ENCODE assay signal across 17 cellular contexts in the genomic region with DNA sequence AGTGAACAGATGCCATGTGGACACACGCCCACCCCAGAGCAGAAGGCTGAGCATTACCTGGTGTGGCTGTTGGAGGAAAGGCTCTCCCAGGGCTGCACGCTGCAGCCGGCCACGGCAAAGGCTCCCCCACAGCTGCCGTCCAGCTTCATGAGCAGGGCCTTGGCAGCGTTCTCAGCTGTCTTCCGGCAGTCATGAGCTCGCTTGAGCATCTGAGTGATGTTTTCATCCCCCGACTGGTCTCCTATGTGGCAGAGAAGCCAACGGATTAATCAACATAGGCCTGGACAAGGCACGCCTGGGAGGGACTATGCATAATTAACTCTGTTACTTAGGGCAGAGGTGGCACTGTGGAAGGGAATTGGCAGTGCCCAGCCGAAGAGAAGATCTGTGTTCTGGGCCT.
DNase-seq lines count a peak whose midpoint lies in the region; ATAC-seq lines count a peak whose summit lies in the region.
"Had no signal": no experiment of that assay in that cellular context is flagged by ENCODE, and none has a peak within 500 bp of the region (broad histone marks: within the 10 kb centered on the region; RNA-seq: fewer than 3 reads in every experiment).

No MANE protein-coding gene starts in this region.

- peaks cover 0 to 19% (median 0%) of the 10 kb centered on the region in 11 experiments; a peak in 4 of 22 replicates for H3K9me3 ChIP-seq in BLaER1 treated with 17β-estradiol and CSF1 and Interleukin-3, amounts not matched to agents 10 nM and 100 nM (replicated peaks in 1 of 11)
- H3K9me3 ChIP-seq: Peyer's patch, SK-N-SH had no signal

- intact Hi-C loops in sciatic nerve (cut with DNase I) = no loop called here

- no peak overlapping the region for H3K4me3 ChIP-seq in BLaER1 treated with 17β-estradiol and CSF1 and Interleukin-3, amounts not matched to agents 10 nM and 100 nM
- H3K4me3 ChIP-seq: Peyer's patch had no signal

- H3K36me3 ChIP-seq in BLaER1 treated with 17β-estradiol and CSF1 and Interleukin-3, amounts not matched to agents 10 nM and 100 nM = no peaks in the 10 kb centered on the region
- H3K36me3 ChIP-seq: Peyer's patch had no signal

- no peaks in the 10 kb centered on the region for H4K20me1 ChIP-seq in BLaER1 treated with 17β-estradiol and CSF1 and Interleukin-3, amounts not matched to agents 10 nM and 100 nM

- no peak overlapping the region for H3K9ac ChIP-seq in BLaER1 treated with 17β-estradiol and CSF1 and Interleukin-3, amounts not matched to agents 10 nM and 100 nM
- H3K9ac ChIP-seq: SK-N-SH had no signal

- ATAC-seq in sciatic nerve (no peak), HG03439 (IDR thresholded peaks at IDR 0.05; ENCODE audit: unreplicated experiment) (no peak), GM19351 (IDR thresholded peaks at IDR 0.05; ENCODE audit: unreplicated experiment) (no peak)

- no peak overlapping the region for H3K27ac ChIP-seq in BLaER1 treated with 17β-estradiol and CSF1 and Interleukin-3, amounts not matched to agents 10 nM and 100 nM
- H3K27ac ChIP-seq: HL-60, Peyer's patch had no signal

- H3K4me1 ChIP-seq in BLaER1 treated with 17β-estradiol and CSF1 and Interleukin-3, amounts not matched to agents 10 nM and 100 nM = peaks cover 45 to 70% (median 50%) of the 10 kb centered on the region in 10 experiments
- H3K4me1 ChIP-seq: Peyer's patch had no signal

- H3K27me3 ChIP-seq in BLaER1 treated with 17β-estradiol and CSF1 and Interleukin-3, amounts not matched to agents 10 nM and 100 nM = peaks cover 0 to 14% (median 0%) of the 10 kb centered on the region in 11 experiments; a peak in 3 of 22 replicates
- H3K27me3 ChIP-seq: Peyer's patch had no signal

- peak overlapping the region in 6 of 11 experiments; percentile 67 to 89 (median 80); a peak in 8 of 22 replicates for H3K4me2 ChIP-seq in BLaER1 treated with 17β-estradiol and CSF1 and Interleukin-3, amounts not matched to agents 10 nM and 100 nM
- H3K4me2 ChIP-seq: SK-N-SH had no signal

- DNase-seq in LHCN-M2 (ENCODE audit: low read depth) (peak; percentile 84), medulla oblongata (ENCODE audit: extremely low spot score) (peak; percentile 46), sciatic nerve (ENCODE audit: low spot score) (peak; percentile 32), RPMI8226 (no peak)
- DNase-seq: DND-41, NCI-H1048, NCI-H1436, NCI-H2029, NCI-H2171 treated with DMSO at 0.1 percent for 48 hours, NCI-H446 treated with DMSO at 0.1 percent for 48 hours, Peyer's patch, SHP77, SK-N-SH had no signal
